Comparison of ENCODE assay signal across 1 cellular context in the genomic region with DNA sequence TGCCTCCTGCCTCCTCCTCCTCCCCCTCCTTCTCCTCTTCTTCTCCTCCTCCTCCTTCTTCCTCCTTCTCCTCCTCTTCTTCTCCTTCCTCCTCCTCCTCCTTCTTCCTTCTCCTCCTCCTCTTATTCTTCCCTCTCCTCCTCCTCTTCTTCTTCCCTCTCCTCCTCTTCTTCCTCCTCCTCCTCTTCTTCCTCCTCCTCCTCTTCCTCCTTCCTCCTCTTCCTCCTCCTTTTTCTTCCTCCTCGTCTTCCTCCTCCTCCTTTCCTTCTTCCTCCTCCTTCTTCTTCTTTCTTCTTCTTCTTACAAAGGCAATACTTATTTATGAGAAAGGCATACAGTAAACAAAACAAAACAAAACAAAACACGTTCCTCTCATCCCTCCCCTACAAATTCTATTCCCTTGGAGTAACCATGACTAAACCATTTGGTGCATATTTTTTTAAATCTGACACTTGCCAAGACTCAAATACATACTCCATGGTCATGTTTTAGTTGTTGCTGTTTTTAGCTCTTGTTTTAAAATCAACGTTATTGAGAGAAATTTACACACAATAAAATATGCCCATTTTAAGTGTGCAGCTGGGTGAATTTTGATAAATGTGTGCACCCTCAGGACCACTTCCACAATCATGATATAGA.
TF ChIP-seq lines count a peak whose summit lies in the region.

No MANE protein-coding gene starts in this region.

TF ChIP-seq in SK-N-SH treated with all-trans-retinoic acid at 6 μM for 48 hours, 23 proteins besides CTCF, POLR2A, EP300 and RAD21 (continued from another document):
- TF ChIP-seq, protein P1, sequence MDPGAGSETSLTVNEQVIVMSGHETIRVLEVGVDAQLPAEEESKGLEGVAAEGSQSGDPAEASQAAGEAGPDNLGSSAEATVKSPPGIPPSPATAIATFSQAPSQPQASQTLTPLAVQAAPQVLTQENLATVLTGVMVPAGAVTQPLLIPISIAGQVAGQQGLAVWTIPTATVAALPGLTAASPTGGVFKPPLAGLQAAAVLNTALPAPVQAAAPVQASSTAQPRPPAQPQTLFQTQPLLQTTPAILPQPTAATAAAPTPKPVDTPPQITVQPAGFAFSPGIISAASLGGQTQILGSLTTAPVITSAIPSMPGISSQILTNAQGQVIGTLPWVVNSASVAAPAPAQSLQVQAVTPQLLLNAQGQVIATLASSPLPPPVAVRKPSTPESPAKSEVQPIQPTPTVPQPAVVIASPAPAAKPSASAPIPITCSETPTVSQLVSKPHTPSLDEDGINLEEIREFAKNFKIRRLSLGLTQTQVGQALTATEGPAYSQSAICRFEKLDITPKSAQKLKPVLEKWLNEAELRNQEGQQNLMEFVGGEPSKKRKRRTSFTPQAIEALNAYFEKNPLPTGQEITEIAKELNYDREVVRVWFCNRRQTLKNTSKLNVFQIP (CRISPR knock-in tag; IDR thresholded peaks at IDR 0.05; ENCODE audit: borderline replicate concordance, low read depth) = no peak
- no peak for TF ChIP-seq PPARA (CRISPR knock-in tag; IDR thresholded peaks at IDR 0.05; ENCODE audit: borderline replicate concordance)
- TF ChIP-seq ISL1 (CRISPR knock-in tag; IDR thresholded peaks at IDR 0.05) = no peak
- TF ChIP-seq RARB (CRISPR knock-in tag; IDR thresholded peaks at IDR 0.05) = no peak
- no peak for TF ChIP-seq CSDC2 (CRISPR knock-in tag; IDR thresholded peaks at IDR 0.05)
- TF ChIP-seq BACH2 (CRISPR knock-in tag; IDR thresholded peaks at IDR 0.05; ENCODE audit: borderline replicate concordance) = no peak
- TF ChIP-seq ZFP3 (CRISPR knock-in tag; IDR thresholded peaks at IDR 0.05) = no peak
- TF ChIP-seq, protein P2, sequence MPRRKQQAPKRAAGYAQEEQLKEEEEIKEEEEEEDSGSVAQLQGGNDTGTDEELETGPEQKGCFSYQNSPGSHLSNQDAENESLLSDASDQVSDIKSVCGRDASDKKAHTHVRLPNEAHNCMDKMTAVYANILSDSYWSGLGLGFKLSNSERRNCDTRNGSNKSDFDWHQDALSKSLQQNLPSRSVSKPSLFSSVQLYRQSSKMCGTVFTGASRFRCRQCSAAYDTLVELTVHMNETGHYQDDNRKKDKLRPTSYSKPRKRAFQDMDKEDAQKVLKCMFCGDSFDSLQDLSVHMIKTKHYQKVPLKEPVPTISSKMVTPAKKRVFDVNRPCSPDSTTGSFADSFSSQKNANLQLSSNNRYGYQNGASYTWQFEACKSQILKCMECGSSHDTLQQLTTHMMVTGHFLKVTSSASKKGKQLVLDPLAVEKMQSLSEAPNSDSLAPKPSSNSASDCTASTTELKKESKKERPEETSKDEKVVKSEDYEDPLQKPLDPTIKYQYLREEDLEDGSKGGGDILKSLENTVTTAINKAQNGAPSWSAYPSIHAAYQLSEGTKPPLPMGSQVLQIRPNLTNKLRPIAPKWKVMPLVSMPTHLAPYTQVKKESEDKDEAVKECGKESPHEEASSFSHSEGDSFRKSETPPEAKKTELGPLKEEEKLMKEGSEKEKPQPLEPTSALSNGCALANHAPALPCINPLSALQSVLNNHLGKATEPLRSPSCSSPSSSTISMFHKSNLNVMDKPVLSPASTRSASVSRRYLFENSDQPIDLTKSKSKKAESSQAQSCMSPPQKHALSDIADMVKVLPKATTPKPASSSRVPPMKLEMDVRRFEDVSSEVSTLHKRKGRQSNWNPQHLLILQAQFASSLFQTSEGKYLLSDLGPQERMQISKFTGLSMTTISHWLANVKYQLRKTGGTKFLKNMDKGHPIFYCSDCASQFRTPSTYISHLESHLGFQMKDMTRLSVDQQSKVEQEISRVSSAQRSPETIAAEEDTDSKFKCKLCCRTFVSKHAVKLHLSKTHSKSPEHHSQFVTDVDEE (CRISPR knock-in tag; IDR thresholded peaks at IDR 0.05) = no peak
- no peak for TF ChIP-seq ZFP30 (CRISPR knock-in tag; IDR thresholded peaks at IDR 0.05)
- TF ChIP-seq SNAI2 (CRISPR knock-in tag; IDR thresholded peaks at IDR 0.05) = no peak
- TF ChIP-seq OSR1 (CRISPR knock-in tag; IDR thresholded peaks at IDR 0.05) = no peak
- TF ChIP-seq, protein P3, sequence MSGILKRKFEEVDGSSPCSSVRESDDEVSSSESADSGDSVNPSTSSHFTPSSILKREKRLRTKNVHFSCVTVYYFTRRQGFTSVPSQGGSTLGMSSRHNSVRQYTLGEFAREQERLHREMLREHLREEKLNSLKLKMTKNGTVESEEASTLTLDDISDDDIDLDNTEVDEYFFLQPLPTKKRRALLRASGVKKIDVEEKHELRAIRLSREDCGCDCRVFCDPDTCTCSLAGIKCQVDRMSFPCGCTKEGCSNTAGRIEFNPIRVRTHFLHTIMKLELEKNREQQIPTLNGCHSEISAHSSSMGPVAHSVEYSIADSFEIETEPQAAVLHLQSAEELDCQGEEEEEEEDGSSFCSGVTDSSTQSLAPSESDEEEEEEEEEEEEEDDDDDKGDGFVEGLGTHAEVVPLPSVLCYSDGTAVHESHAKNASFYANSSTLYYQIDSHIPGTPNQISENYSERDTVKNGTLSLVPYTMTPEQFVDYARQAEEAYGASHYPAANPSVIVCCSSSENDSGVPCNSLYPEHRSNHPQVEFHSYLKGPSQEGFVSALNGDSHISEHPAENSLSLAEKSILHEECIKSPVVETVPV (CRISPR knock-in tag; IDR thresholded peaks at IDR 0.05) = no peak
- no peak for TF ChIP-seq TOX (CRISPR knock-in tag; IDR thresholded peaks at IDR 0.05; ENCODE audit: borderline replicate concordance)
- no peak for TF ChIP-seq ARNTL (CRISPR knock-in tag; IDR thresholded peaks at IDR 0.05; ENCODE audit: borderline replicate concordance, low read depth)
